Comparison of ENCODE assay signal across 16 cellular contexts in genomic region chr9:118751848-118752223, GRCh38.
DNase-seq lines count a peak whose midpoint lies in the region; ATAC-seq and TF ChIP-seq lines count a peak whose summit lies in the region.
"Had no signal": no experiment of that assay in that cellular context is flagged by ENCODE, and none has a peak within 500 bp of the region (broad histone marks: within the 10 kb centered on the region; RNA-seq: fewer than 3 reads in every experiment).

No MANE protein-coding gene starts in this region.

- no peak overlapping the region for H2BK15ac ChIP-seq in neuronal stem cell (ENCODE audit: low read length)

- H3K27me3 Mint-ChIP-seq in GM23338 (ENCODE audit: insufficient read depth, low read depth, poor library complexity): no peaks in the 10 kb centered on the region
- H3K27me3 Mint-ChIP-seq in endodermal cell (ENCODE audit: insufficient read depth): no peaks in the 10 kb centered on the region
- H3K27me3 Mint-ChIP-seq: CD4-positive, alpha-beta memory T cell had no signal

- H3K4me3 ChIP-seq in GM23338 (no peak overlapping the region), SJCRH30 (no peak overlapping the region), endodermal cell (ENCODE audit: low read length) (no peak overlapping the region), aorta (ENCODE audit: low read length in 2 of 2) (no peak overlapping the region), neuronal stem cell (ENCODE audit: low read length in 2 of 2) (no peak overlapping the region)

- H3K4ac ChIP-seq in neuronal stem cell (ENCODE audit: low read length): no peak overlapping the region

- no peak overlapping the region for H2BK120ac ChIP-seq in neuronal stem cell (ENCODE audit: low read depth, low read length)

- H2AFZ ChIP-seq in GM23338 (no peak overlapping the region), neuronal stem cell (ENCODE audit: low read length) (no peak overlapping the region)

- H2AK5ac ChIP-seq in neuronal stem cell (ENCODE audit: low read depth, low read length): no peak overlapping the region

- H3K18ac ChIP-seq in neuronal stem cell (ENCODE audit: low read length): no peak overlapping the region

- H3K27ac ChIP-seq in GM23338 (ENCODE audit: low read depth) (no peak overlapping the region), SJCRH30 (no peak overlapping the region), endodermal cell (ENCODE audit: low read depth, low read length) (no peak overlapping the region), aorta (ENCODE audit: low read depth in 1 of 2, low read length in 2 of 2) (no peak overlapping the region), neuronal stem cell (replicated peaks; ENCODE audit: low read length) (no peak overlapping the region)

- no peaks in the 10 kb centered on the region for H3K79me2 ChIP-seq in GM23338 (replicated peaks; ENCODE audit: insufficient read depth)

- no peak overlapping the region for H3K23ac ChIP-seq in neuronal stem cell (ENCODE audit: low read depth, low read length, poor library complexity)

- peaks cover 7% of the 10 kb centered on the region; the same call in 1 of the 2 replicates for H3K9me3 ChIP-seq in SJCRH30 (replicated peaks)
- peaks cover 9% of the 10 kb centered on the region for H3K9me3 ChIP-seq in endodermal cell (ENCODE audit: control insufficient read depth, low read length)
- peaks cover 5% of the 10 kb centered on the region for H3K9me3 ChIP-seq in aorta (ENCODE audit: control insufficient read depth, low read length)
- peaks cover 0 to 3% of the 10 kb centered on the region in 2 donors for H3K9me3 ChIP-seq in neuronal stem cell (replicated peaks in 1 of 2; ENCODE audit: control insufficient read depth in 2 of 2, insufficient read depth in 1 of 2, low read depth in 1 of 2, low read length in 2 of 2)

- 0 out of 3 replicates have a peak, but pooled peaks cover 2% of the 10 kb centered on the region for H3K36me3 Mint-ChIP-seq in GM23338 (ENCODE audit: low read depth)
- H3K36me3 Mint-ChIP-seq in endodermal cell (ENCODE audit: low read depth): no peaks in the 10 kb centered on the region
- H3K36me3 Mint-ChIP-seq: CD4-positive, alpha-beta memory T cell had no signal

- ATAC-seq in GM23338: no peak
- ATAC-seq in aorta (ENCODE audit: low FRiP score): peak; percentile 52
- ATAC-seq: HCT116 had no signal

- H3K4me1 Mint-ChIP-seq in GM23338: no peaks in the 10 kb centered on the region
- peaks cover 6% of the 10 kb centered on the region for H3K4me1 Mint-ChIP-seq in endodermal cell
- H3K4me1 Mint-ChIP-seq: CD4-positive, alpha-beta memory T cell had no signal

- H3F3A ChIP-seq in GM23338 (replicated peaks; ENCODE audit: low read depth): no peaks in the 10 kb centered on the region

- intact Hi-C loops in aorta (cut with DNase I): no loop called here

- no peak overlapping the region for H3K14ac ChIP-seq in neuronal stem cell (ENCODE audit: low read length)

- 89% methylated on average over 3 of the region's 3 CpGs; no CpG with 5 or more reads in 1 of the 2 experiments for WGBS in endodermal cell (ENCODE audit: insufficient coverage in 1 of 2, insufficient read length in 1 of 2), 2 experiments
- WGBS in aorta, 2 donors: 44 to 63% methylated on average over 3 of the region's 3 CpGs
- WGBS in neuronal stem cell (ENCODE audit: extremely low coverage in 2 of 2, insufficient read length in 2 of 2, insufficient replicate concordance in 1 of 2), 2 donors: no CpG with 5 or more reads among the region's 3 CpGs

- TF ChIP-seq CTCF in GM23338 (conservative IDR thresholded peaks at IDR 0.05; ENCODE audit: low read depth in 2 of 2) (no peak), endodermal cell (conservative IDR thresholded peaks at IDR 0.05) (no peak)

- H3K9me3 Mint-ChIP-seq in GM23338 (peaks cover 3% of the 10 kb centered on the region; the same call in 1 of the 3 replicates), endodermal cell (peaks cover 3% of the 10 kb centered on the region)

- no peaks in the 10 kb centered on the region for H4K20me1 ChIP-seq in GM23338 (replicated peaks; ENCODE audit: insufficient read depth)

- H3K9me2 ChIP-seq in GM23338 (ENCODE audit: insufficient read depth): no peaks in the 10 kb centered on the region; the same call in 1 of the 2 replicates

- no peak overlapping the region for H2BK5ac ChIP-seq in neuronal stem cell (ENCODE audit: low read length)

- DNase-seq in GM23338 (ENCODE audit: low spot score): no peak
- peak; percentile 40 to 46 for DNase-seq in SJCRH30
- DNase-seq in endodermal cell: no peak
- no peak for DNase-seq in aorta
- DNase-seq in stimulated activated CD4-positive, alpha-beta T cell treated with anti-CD3 and anti-CD28 coated beads, Interleukin-2, amount 100 ng/mL, for 24 hours: no peak
- DNase-seq in NCI-H1417 treated with DMSO at 0.1 percent for 48 hours (lab: John Stamatoyannopoulos, UW): no peak
- DNase-seq in neuronal stem cell (ENCODE audit: low spot score): no peak
- DNase-seq: C1 segment of cervical spinal cord; Calu3; CD4-positive, alpha-beta memory T cell; COR-L47; DMS53; DMS79 treated with DMSO at 0.1 percent for 48 hours; GF-D8; H9 had no signal

- H3K9ac ChIP-seq in endodermal cell (ENCODE audit: extremely low read depth, low read length, poor library complexity, severe bottlenecking) (no peak overlapping the region), neuronal stem cell (ENCODE audit: low read depth, low read length, poor library complexity) (no peak overlapping the region)

- H2BK12ac ChIP-seq in neuronal stem cell (ENCODE audit: low read length): no peak overlapping the region

- no peak overlapping the region for H4K8ac ChIP-seq in neuronal stem cell (ENCODE audit: low read depth, low read length)

- H3K27me3 ChIP-seq in GM23338 (ENCODE audit: insufficient read depth) (no peaks in the 10 kb centered on the region), SJCRH30 (no peaks in the 10 kb centered on the region), endodermal cell (ENCODE audit: control insufficient read depth, insufficient read depth, low read length, poor library complexity, severe bottlenecking) (no peaks in the 10 kb centered on the region), aorta (ENCODE audit: control insufficient read depth in 1 of 2, insufficient read depth in 2 of 2, low read length in 1 of 2) (no peaks in the 10 kb centered on the region), neuronal stem cell (ENCODE audit: control insufficient read depth in 3 of 3, insufficient read depth in 3 of 3, low read depth in 1 of 3, low read length in 3 of 3) (no peaks in the 10 kb centered on the region)

- H3K4me3 Mint-ChIP-seq in GM23338: no peak overlapping the region
- H3K4me3 Mint-ChIP-seq in endodermal cell: no peak overlapping the region
- H3K4me3 Mint-ChIP-seq: CD4-positive, alpha-beta memory T cell; H9 had no signal

- H4K91ac ChIP-seq in neuronal stem cell (ENCODE audit: low read depth, low read length, poor library complexity): no peak overlapping the region

- H3K36me3 ChIP-seq in GM23338 (ENCODE audit: insufficient read depth) (no peaks in the 10 kb centered on the region), SJCRH30 (no peaks in the 10 kb centered on the region), endodermal cell (ENCODE audit: control insufficient read depth, insufficient read depth, low read length) (no peaks in the 10 kb centered on the region), aorta (ENCODE audit: control insufficient read depth in 1 of 2, insufficient read depth in 2 of 2, low read length in 1 of 2) (no peaks in the 10 kb centered on the region), neuronal stem cell (replicated peaks in 1 of 2; ENCODE audit: control insufficient read depth in 2 of 2, insufficient read depth in 2 of 2, low read length in 2 of 2) (no peaks in the 10 kb centered on the region)

- H3K79me1 ChIP-seq in neuronal stem cell (ENCODE audit: low read depth, low read length): no peaks in the 10 kb centered on the region

- H3K4me2 ChIP-seq in GM23338: no peak overlapping the region
- H3K4me2 ChIP-seq in neuronal stem cell (ENCODE audit: insufficient read depth, low read length, poor library complexity, severe bottlenecking): no peak overlapping the region

- H3K27ac Mint-ChIP-seq in GM23338 (peak overlapping the region; percentile 23; the same call in 1 of the 2 replicates), endodermal cell (peak overlapping the region; percentile 53)
- H3K27ac Mint-ChIP-seq: CD4-positive, alpha-beta memory T cell; H9 had no signal

- H3K4me1 ChIP-seq in GM23338 (ENCODE audit: insufficient read depth) (no peaks in the 10 kb centered on the region), SJCRH30 (no peaks in the 10 kb centered on the region; the same call in none of the 2 replicates), endodermal cell (ENCODE audit: control insufficient read depth, insufficient read depth, low read length) (no peaks in the 10 kb centered on the region), aorta (ENCODE audit: control insufficient read depth in 1 of 2, insufficient read depth in 2 of 2, low read length in 2 of 2) (no peaks in the 10 kb centered on the region), neuronal stem cell (ENCODE audit: control insufficient read depth in 2 of 2, insufficient read depth in 1 of 2, low read depth in 1 of 2, low read length in 2 of 2) (no peaks in the 10 kb centered on the region)

TF ChIP-seq in GM23338, 12 proteins besides CTCF, POLR2A, EP300 and RAD21 (continues in another document):
- TF ChIP-seq REST (IDR thresholded peaks at IDR 0.05; ENCODE audit: unreplicated experiment): no peak

Comparison
In these comparisons a context has a peak if more than half of its experiments do, and no peak if none do; other contexts are left out.
1. DNase-seq: peak in SJCRH30 (2 of 2); none in GM23338 (single experiment), endodermal cell (single experiment), aorta (0 of 2), stimulated activated CD4-positive, alpha-beta T cell treated with anti-CD3 and anti-CD28 coated beads, Interleukin-2, amount 100 ng/mL, for 24 hours (0 of 2), NCI-H1417 treated with DMSO at 0.1 percent for 48 hours (single experiment) and neuronal stem cell (single experiment).